12 cellular contexts compared by ENCODE assay signal in genomic region chr1:203929741-203930309, GRCh38.
"Had no signal": no experiment of that assay in that cellular context is flagged by ENCODE, and none has a peak within 500 bp of the region (broad histone marks: within the 10 kb centered on the region; RNA-seq: fewer than 3 reads in every experiment).

No MANE protein-coding gene starts in this region.

- H3K4me3 Mint-ChIP-seq: activated naive CD4-positive, alpha-beta T cell treated with anti-CD3 and anti-CD28 coated beads for 36 hours; activated T-cell treated with anti-CD3 and anti-CD28 coated beads, Interleukin-2, amount 50 U/mL, for 24 hours; stimulated activated memory B cell treated with anti-CD40 and anti-IgM and Interleukin-4, amounts not matched to agents 10 μg/mL and 1 μg/mL and 100 μg/mL, for 72 hours had no signal

- H3K36me3 Mint-ChIP-seq: naive thymus-derived CD4-positive, alpha-beta T cell; stimulated activated memory B cell treated with anti-CD40 and anti-IgM and Interleukin-4, amounts not matched to agents 10 μg/mL and 1 μg/mL and 100 μg/mL, for 72 hours had no signal

- DNase-seq: activated CD4-positive, alpha-beta T cell treated with anti-CD3 and anti-CD28 coated beads, Interleukin-2, amount 50 U/mL, for 48 hours; activated naive CD4-positive, alpha-beta T cell treated with anti-CD3 and anti-CD28 coated beads for 36 hours; activated T-cell treated with anti-CD3 and anti-CD28 coated beads, Interleukin-2, amount 50 U/mL, for 24 hours; body of pancreas; effector memory CD8-positive, alpha-beta T cell; mesenchymal stem cell; naive thymus-derived CD4-positive, alpha-beta T cell; retina; spleen; stimulated activated CD4-positive, alpha-beta T cell treated with anti-CD3 and anti-CD28 coated beads, Interleukin-4, amount 100 ng/mL, for 4 hours; testis had no signal

- H3K27ac Mint-ChIP-seq: activated naive CD4-positive, alpha-beta T cell treated with anti-CD3 and anti-CD28 coated beads for 36 hours; activated T-cell treated with anti-CD3 and anti-CD28 coated beads, Interleukin-2, amount 50 U/mL, for 24 hours; effector memory CD8-positive, alpha-beta T cell; stimulated activated memory B cell treated with anti-CD40 and anti-IgM and Interleukin-4, amounts not matched to agents 10 μg/mL and 1 μg/mL and 100 μg/mL, for 72 hours had no signal

- H3K4me3 ChIP-seq: body of pancreas, spleen, testis had no signal

- H3K9me3 Mint-ChIP-seq: activated naive CD4-positive, alpha-beta T cell treated with anti-CD3 and anti-CD28 coated beads for 36 hours; activated T-cell treated with anti-CD3 and anti-CD28 coated beads, Interleukin-2, amount 50 U/mL, for 24 hours; effector memory CD8-positive, alpha-beta T cell; stimulated activated memory B cell treated with anti-CD40 and anti-IgM and Interleukin-4, amounts not matched to agents 10 μg/mL and 1 μg/mL and 100 μg/mL, for 72 hours had no signal

- H3K4me1 Mint-ChIP-seq: stimulated activated memory B cell treated with anti-CD40 and anti-IgM and Interleukin-4, amounts not matched to agents 10 μg/mL and 1 μg/mL and 100 μg/mL, for 72 hours had no signal

- ATAC-seq: body of pancreas; effector memory CD8-positive, alpha-beta T cell; naive thymus-derived CD4-positive, alpha-beta T cell; stimulated activated memory B cell treated with anti-CD40 and anti-IgM and Interleukin-4, amounts not matched to agents 10 μg/mL and 1 μg/mL and 100 μg/mL, for 72 hours had no signal
